Comparison of ENCODE assay signal across 19 cellular contexts in genomic region chr1:56590520-56591011, GRCh38. TPM values are rescaled to one million over a fixed set of nuclear protein-coding genes. Genes with fewer than 3 reads are reported as not detected.
DNase-seq lines count a peak whose midpoint lies in the region; ATAC-seq and TF ChIP-seq lines count a peak whose summit lies in the region.
"Had no signal": no experiment of that assay in that cellular context is flagged by ENCODE, and none has a peak within 500 bp of the region (broad histone marks: within the 10 kb centered on the region; RNA-seq: fewer than 3 reads in every experiment).

No MANE protein-coding gene starts in this region.

- H3K27me3 ChIP-seq in mammary epithelial cell (ENCODE audit: insufficient read depth, low read length): no peaks in the 10 kb centered on the region
- H3K27me3 ChIP-seq: SJCRH30 had no signal

- intact Hi-C loops in mammary epithelial cell (cut with micrococcal nuclease): no loop called here
- intact Hi-C loops in MCF 10A (cut with micrococcal nuclease): no loop called here

- no peak for TF ChIP-seq CTCF in mammary epithelial cell (conservative IDR thresholded peaks at IDR 0.05 in 1 of 2, IDR thresholded peaks at IDR 0.05 in 1 of 2; ENCODE audit: extremely low read depth in 1 of 2, insufficient read depth in 1 of 2, low read depth in 1 of 2, low read length in 2 of 2)
- no peak for TF ChIP-seq CTCF in MCF 10A (IDR thresholded peaks at IDR 0.05; ENCODE audit: unreplicated experiment)
- TF ChIP-seq CTCF in cardiac fibroblast (IDR thresholded peaks at IDR 0.05; ENCODE audit: low read depth, low read length): no peak

- ATAC-seq in left lobe of liver (peak; percentile 33), HG03469 (IDR thresholded peaks at IDR 0.05; ENCODE audit: unreplicated experiment) (no peak), HG02588 (IDR thresholded peaks at IDR 0.05; ENCODE audit: unreplicated experiment) (no peak)
- ATAC-seq: CD8-positive, alpha-beta T cell had no signal

- no peaks in the 10 kb centered on the region for H3K27me3 Mint-ChIP-seq in MCF 10A (ENCODE audit: insufficient read depth, unreplicated experiment)

- no peaks in the 10 kb centered on the region for H3K9me3 ChIP-seq in mammary epithelial cell (replicated peaks; ENCODE audit: insufficient read depth, low read length)
- H3K9me3 ChIP-seq: SJCRH30 had no signal

- no peaks in the 10 kb centered on the region for H3K4me1 Mint-ChIP-seq in MCF 10A (ENCODE audit: insufficient read depth, unreplicated experiment)

- no peaks in the 10 kb centered on the region for H3K79me2 ChIP-seq in mammary epithelial cell (ENCODE audit: insufficient read depth, low read length)

- no peak overlapping the region for H3K4me2 ChIP-seq in mammary epithelial cell (ENCODE audit: insufficient read depth, low read depth, low read length)

- no peaks in the 10 kb centered on the region for H3K36me3 ChIP-seq in mammary epithelial cell (ENCODE audit: insufficient read depth, low read length)
- H3K36me3 ChIP-seq: SJCRH30 had no signal

- dilution Hi-C loops in mammary epithelial cell (cut with HindIII; ENCODE audit: low sequenced_read_pairs): no loop called here

- no peak overlapping the region for H3K27ac Mint-ChIP-seq in MCF 10A (ENCODE audit: low read depth, unreplicated experiment)
- H3K27ac Mint-ChIP-seq: CD8-positive, alpha-beta T cell had no signal

- CTCF ChIA-PET in mammary epithelial cell (lab: Charles Lee; ENCODE audit: low non-redundant PET): no interaction called here
- CTCF ChIA-PET in MCF 10A (lab: Yijun Ruan, JAX): interaction anchor here (0.7 kb wide), 1 partner anchor 696 kb away, joined by 3 read pairs; no protein-coding TSS in a partner anchor

- in situ Hi-C loops in mammary epithelial cell (cut with MboI; ENCODE audit: low sequenced_read_pairs in 2 of 2): loop anchor here (25.0 kb wide), 2 partner anchors 178 to 1103 kb away; no protein-coding TSS in a partner anchor

- no peak for DNase-seq in mammary epithelial cell
- no peak for DNase-seq in MCF 10A (ENCODE audit: unreplicated experiment)
- DNase-seq in cardiac fibroblast (ENCODE audit: low read depth in 2 of 2): peak; percentile 29 to 68
- no peak for DNase-seq in left lobe of liver (ENCODE audit: low spot score)
- DNase-seq in COR-L47 (lab: John Stamatoyannopoulos, UW): no peak
- no peak for DNase-seq in activated CD4-positive, CD25-positive, alpha-beta regulatory T cell (lab: John Stamatoyannopoulos, UW)
- DNase-seq: 8988T; CD8-positive, alpha-beta T cell; DND-41; IMR-90; Kasumi-1; NCI-H1105 treated with DMSO at 0.1 percent for 48 hours; NCI-H187; NCI-H69; OCI-M1; SJCRH30 had no signal

- peak overlapping the region; percentile 26 for H2AFZ ChIP-seq in mammary epithelial cell (ENCODE audit: low read depth, low read length)

- no peaks in the 10 kb centered on the region for H4K20me1 ChIP-seq in mammary epithelial cell (ENCODE audit: insufficient read depth, low read length)

- POLR2A ChIA-PET in MCF 10A (lab: Yijun Ruan, JAX): no interaction called here

- peaks cover 3% of the 10 kb centered on the region for H3K4me1 ChIP-seq in mammary epithelial cell (ENCODE audit: insufficient read depth, low read length)
- H3K4me1 ChIP-seq: SJCRH30 had no signal

- no peaks in the 10 kb centered on the region for H3K9me3 Mint-ChIP-seq in MCF 10A (ENCODE audit: unreplicated experiment)

- no peak overlapping the region for H3K27ac ChIP-seq in mammary epithelial cell (ENCODE audit: insufficient read depth, low read depth, low read length)
- H3K27ac ChIP-seq: SJCRH30 had no signal

- H3K4me3 Mint-ChIP-seq in MCF 10A (ENCODE audit: unreplicated experiment): no peak overlapping the region
- H3K4me3 Mint-ChIP-seq: CD8-positive, alpha-beta T cell had no signal

- H3K36me3 Mint-ChIP-seq in MCF 10A (ENCODE audit: insufficient read depth, unreplicated experiment): no peaks in the 10 kb centered on the region
- H3K36me3 Mint-ChIP-seq: CD8-positive, alpha-beta T cell had no signal

- no peak overlapping the region for H3K9ac ChIP-seq in mammary epithelial cell (ENCODE audit: insufficient read depth, low read length)

- BruUV-seq in mammary epithelial cell (replicated peaks; lab: Mats Ljungman, UMichigan) (no TSS peak), MCF 10A (replicated peaks; lab: Mats Ljungman, UMichigan) (no TSS peak)

- WGBS in mammary epithelial cell (ENCODE audit: low coverage, missing lambda C conversion rate): 56% methylated on average over 3 of the region's 3 CpGs

- no peak overlapping the region for H3K4me3 ChIP-seq in mammary epithelial cell (replicated peaks in 1 of 3; ENCODE audit: insufficient read depth in 1 of 3, low read depth in 2 of 3, low read length in 3 of 3)
- H3K4me3 ChIP-seq in cardiac fibroblast (replicated peaks in 1 of 2; ENCODE audit: low read depth in 2 of 2, low read length in 2 of 2): no peak overlapping the region
- H3K4me3 ChIP-seq: SJCRH30 had no signal

RNA-seq across cellular contexts. Expression of gene PLPP3, which starts 11.2 kb away (rescaled TPM):
- total RNA-seq in mammary epithelial cell (10 to 100 TPM in 1 of 2 donors, 1 to 10 TPM in 1; 1.3 to 16.2 TPM), MCF 10A (2022) (0.84 and 1.3 TPM in 2 replicates), left lobe of liver (53.9 TPM)
- polyA plus RNA-seq in mammary epithelial cell: 2.4 TPM
- polyA minus RNA-seq in mammary epithelial cell: 17.2 TPM
- total RNA-seq: CD8-positive, alpha-beta T cell; SJCRH30 had no signal

RNA-seq across cellular contexts. Expression of gene PRKAA2, which starts 54.5 kb away (rescaled TPM):
- 1 to 10 TPM in 1 of 2 donors, under 1 TPM in 1; 0.07 to 5.8 TPM for total RNA-seq in mammary epithelial cell
- polyA plus RNA-seq in mammary epithelial cell: 0.03 TPM
- not detected for polyA minus RNA-seq in mammary epithelial cell
- total RNA-seq in MCF 10A (2022): 0.72 and 1.0 TPM in 2 replicates
- total RNA-seq in left lobe of liver: 0.40 TPM
- total RNA-seq: CD8-positive, alpha-beta T cell; HT-29; SJCRH30 had no signal

Comparison
In these comparisons a context has a peak if more than half of its experiments do, and no peak if none do; other contexts are left out.
1. DNase-seq: peak in cardiac fibroblast (2 of 2); none in mammary epithelial cell (single experiment), MCF 10A (single experiment), left lobe of liver (single experiment), COR-L47 (single experiment) and activated CD4-positive, CD25-positive, alpha-beta regulatory T cell (0 of 4).